Comparison of ENCODE assay signal across 4 cellular contexts in the genomic region with DNA sequence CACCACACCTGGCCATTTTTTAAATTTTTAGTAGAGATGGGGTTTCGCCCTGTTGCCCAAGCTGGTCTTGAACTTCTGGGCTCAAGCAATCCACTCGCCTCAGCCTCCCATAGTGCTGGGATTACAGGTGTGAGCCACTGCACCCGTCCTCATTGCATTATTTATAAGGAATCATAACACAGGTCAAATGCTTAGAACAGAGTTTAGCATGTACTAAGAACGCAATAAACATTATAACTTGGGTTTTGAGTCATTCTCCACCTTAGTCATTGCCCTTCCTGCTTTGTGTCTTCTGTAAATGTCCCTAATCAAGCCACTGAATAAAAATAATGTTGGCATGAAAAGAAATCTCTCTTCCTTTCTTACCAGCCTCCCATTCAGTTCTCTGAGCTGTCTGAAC. TPM values are rescaled to one million over a fixed set of nuclear protein-coding genes. Genes with fewer than 3 reads are reported as not detected.
"Had no signal": no experiment of that assay in that cellular context is flagged by ENCODE, and none has a peak within 500 bp of the region (broad histone marks: within the 10 kb centered on the region; RNA-seq: fewer than 3 reads in every experiment).

No MANE protein-coding gene starts in this region.

- ATAC-seq: GM12878 had no signal

- DNase-seq: GDM1, GF-D8 had no signal

- H3K4me3 ChIP-seq: GM12878 had no signal

RNA-seq across cellular contexts. Expression of a gene that starts 58.0 kb away (rescaled TPM):
- total RNA-seq: G401, GM12878 had no signal
